In the genomic region with DNA sequence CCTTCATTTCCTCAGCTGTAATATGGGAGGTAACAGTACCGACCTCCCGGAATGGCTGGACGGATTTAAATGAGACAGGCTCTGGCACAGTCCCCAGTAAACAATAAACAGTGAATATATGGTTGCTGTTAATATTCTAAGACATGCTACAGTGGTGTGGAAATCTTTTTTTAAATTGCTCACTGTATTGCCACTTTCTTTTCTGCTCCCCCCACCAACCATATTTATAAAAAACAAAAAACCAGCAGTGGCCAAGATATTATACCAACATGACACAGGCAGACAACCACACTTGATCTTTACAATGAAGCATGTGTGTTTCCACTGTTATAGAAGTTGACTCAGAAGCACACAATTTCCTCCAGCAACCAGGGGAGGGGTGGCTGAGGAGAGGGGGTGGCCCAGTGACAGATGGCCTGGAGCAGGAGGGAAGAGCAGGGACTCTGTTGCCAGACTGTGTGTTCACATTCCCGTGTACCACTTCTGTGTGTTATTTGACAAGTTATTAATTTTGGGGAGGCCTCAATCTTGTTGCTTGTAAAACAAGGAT, we compare ENCODE assay signal across 9 cellular contexts. TPM values are rescaled to one million over a fixed set of nuclear protein-coding genes. Genes with fewer than 3 reads are reported as not detected.
DNase-seq lines count a peak whose midpoint lies in the region; ATAC-seq and TF ChIP-seq lines count a peak whose summit lies in the region.
"Had no signal": no experiment of that assay in that cellular context is flagged by ENCODE, and none has a peak within 500 bp of the region (broad histone marks: within the 10 kb centered on the region; RNA-seq: fewer than 3 reads in every experiment).

No MANE protein-coding gene starts in this region.

- no peaks in the 10 kb centered on the region for H3K27me3 ChIP-seq in foreskin keratinocyte

- H3K4me1 Mint-ChIP-seq in T-helper 2 cell treated with Interferon-gamma antibody and Interleukin-4, amounts not matched to agents 5 μg/mL and 100 μg/mL, for 36 hours (ENCODE audit: low read depth), result peaks cover 41% of the 10 kb centered on the region
- peaks cover 46% of the 10 kb centered on the region for H3K4me1 Mint-ChIP-seq in stimulated activated naive CD8-positive, alpha-beta T cell treated with anti-CD3 and anti-CD28 coated beads, Interleukin-15, amount 100 ng/mL, for 72 hours

- peaks cover 81% of the 10 kb centered on the region for H3K4me1 ChIP-seq in foreskin keratinocyte

- TF ChIP-seq CTCF in foreskin keratinocyte (conservative IDR thresholded peaks at IDR 0.05) (no peak), GM10248 (IDR thresholded peaks at IDR 0.05; ENCODE audit: control extremely low read depth, extremely low read depth, low read depth, missing control alignments) (no peak)

- DNase-seq in NK-92 treated with Interleukin-12 subunit alpha and Interleukin-12 subunit beta, amount 100 ng/mL, for 24 hours (lab: John Stamatoyannopoulos, UW), result peak; percentile 15
- DNase-seq in NK-92 (lab: John Stamatoyannopoulos, UW; ENCODE audit: unreplicated experiment) (no peak), foreskin keratinocyte (no peak), MV-4-11 (lab: John Stamatoyannopoulos, UW) (no peak), NCI-H2029 treated with DMSO at 0.1 percent for 48 hours (lab: John Stamatoyannopoulos, UW) (no peak), GM10248 (ENCODE audit: extremely low spot score) (no peak)
- peak; percentile 44 for DNase-seq in T-helper 2 cell treated with Interferon-gamma antibody and Interleukin-4, amounts not matched to agents 5 μg/mL and 100 μg/mL, for 36 hours (ENCODE audit: low spot score)
- DNase-seq in stimulated activated naive CD8-positive, alpha-beta T cell treated with anti-CD3 and anti-CD28 coated beads, Interleukin-15, amount 100 ng/mL, for 72 hours, result no peak
- DNase-seq: NCI-H510A had no signal

- no peaks in the 10 kb centered on the region for H3K9me3 Mint-ChIP-seq in T-helper 2 cell treated with Interferon-gamma antibody and Interleukin-4, amounts not matched to agents 5 μg/mL and 100 μg/mL, for 36 hours
- H3K9me3 Mint-ChIP-seq in stimulated activated naive CD8-positive, alpha-beta T cell treated with anti-CD3 and anti-CD28 coated beads, Interleukin-15, amount 100 ng/mL, for 72 hours, result no peaks in the 10 kb centered on the region

- no peak overlapping the region for H3K27ac Mint-ChIP-seq in T-helper 2 cell treated with Interferon-gamma antibody and Interleukin-4, amounts not matched to agents 5 μg/mL and 100 μg/mL, for 36 hours
- peak overlapping the region in 1 of 2 donors; percentile 88 for H3K27ac Mint-ChIP-seq in stimulated activated naive CD8-positive, alpha-beta T cell treated with anti-CD3 and anti-CD28 coated beads, Interleukin-15, amount 100 ng/mL, for 72 hours

- POLR2A ChIA-PET in GM10248 (lab: Yijun Ruan, JAX), result no interaction called here

- CTCF ChIA-PET in GM10248 (lab: Yijun Ruan, JAX), result interaction anchor here (1.4 to 15.2 kb wide), 3 partner anchors 10 to 27 kb away, joined by 4 to 265 read pairs (median 6); partner anchors contain the start of gene CD59

- peak; percentile 14 for ATAC-seq in foreskin keratinocyte
- ATAC-seq in stimulated activated naive CD8-positive, alpha-beta T cell treated with anti-CD3 and anti-CD28 coated beads, Interleukin-15, amount 100 ng/mL, for 72 hours, result peak; percentile 37

- peak overlapping the region; percentile 86 for H3K27ac ChIP-seq in foreskin keratinocyte

- H3K36me3 Mint-ChIP-seq in T-helper 2 cell treated with Interferon-gamma antibody and Interleukin-4, amounts not matched to agents 5 μg/mL and 100 μg/mL, for 36 hours (ENCODE audit: low read depth), result peaks cover 34% of the 10 kb centered on the region

- peaks cover under 1% of the 10 kb centered on the region for H3K27me3 Mint-ChIP-seq in T-helper 2 cell treated with Interferon-gamma antibody and Interleukin-4, amounts not matched to agents 5 μg/mL and 100 μg/mL, for 36 hours (ENCODE audit: low read depth)
- H3K27me3 Mint-ChIP-seq in stimulated activated naive CD8-positive, alpha-beta T cell treated with anti-CD3 and anti-CD28 coated beads, Interleukin-15, amount 100 ng/mL, for 72 hours, result no peaks in the 10 kb centered on the region

- H3K4me3 Mint-ChIP-seq in T-helper 2 cell treated with Interferon-gamma antibody and Interleukin-4, amounts not matched to agents 5 μg/mL and 100 μg/mL, for 36 hours, result no peak overlapping the region
- H3K4me3 Mint-ChIP-seq in stimulated activated naive CD8-positive, alpha-beta T cell treated with anti-CD3 and anti-CD28 coated beads, Interleukin-15, amount 100 ng/mL, for 72 hours, result no peak overlapping the region

RNA-seq across cellular contexts. Expression of gene CD59, which starts 14.9 kb away (rescaled TPM):
- total RNA-seq in foreskin keratinocyte, result 670 and 816 TPM in 2 replicates
- polyA plus RNA-seq in foreskin keratinocyte, result 645 and 724 TPM in 2 replicates

RNA-seq across cellular contexts. Expression of gene C11orf91, which starts 20.7 kb away (rescaled TPM):
- total RNA-seq in foreskin keratinocyte, result 0.18 and 0.41 TPM in 2 replicates
- polyA plus RNA-seq in foreskin keratinocyte, result 0.20 and 0.50 TPM in 2 replicates

RNA-seq across cellular contexts. Expression of gene FBXO3, which starts 53.0 kb away (rescaled TPM):
- total RNA-seq in foreskin keratinocyte, result 34.0 and 34.9 TPM in 2 replicates
- polyA plus RNA-seq in foreskin keratinocyte, result 14.5 and 15.5 TPM in 2 replicates

Comparison
In these comparisons a context has a peak if more than half of its experiments do, and no peak if none do; other contexts are left out.
1. DNase-seq: peak in NK-92 treated with Interleukin-12 subunit alpha and Interleukin-12 subunit beta, amount 100 ng/mL, for 24 hours (single experiment) and T-helper 2 cell treated with Interferon-gamma antibody and Interleukin-4, amounts not matched to agents 5 μg/mL and 100 μg/mL, for 36 hours (single experiment); none in NK-92 (single experiment), foreskin keratinocyte (0 of 2), stimulated activated naive CD8-positive, alpha-beta T cell treated with anti-CD3 and anti-CD28 coated beads, Interleukin-15, amount 100 ng/mL, for 72 hours (0 of 2), MV-4-11 (single experiment), NCI-H2029 treated with DMSO at 0.1 percent for 48 hours (single experiment) and GM10248 (single experiment).